8 cellular contexts compared by ENCODE assay signal in genomic region chr4:110049951-110050925, GRCh38.
A peak's percentile ranks its signal among the peaks of the same experiment; 100 is the strongest.
DNase-seq lines count a peak whose midpoint lies in the region; ATAC-seq and TF ChIP-seq lines count a peak whose summit lies in the region.

No MANE protein-coding gene starts in this region.

- H3K9me3 ChIP-seq in Peyer's patch, result no peaks in the 10 kb centered on the region
- no peaks in the 10 kb centered on the region for H3K9me3 ChIP-seq in heart left ventricle
- H3K9me3 ChIP-seq in sigmoid colon, result no peaks in the 10 kb centered on the region

- CTCF ChIA-PET in GM10248 (lab: Yijun Ruan, JAX), result interaction anchor here (0.7 to 6.9 kb wide), 49 partner anchors 8 to 475 kb away, joined by 3 to 60 read pairs (median 5); partner anchors contain the start of gene ELOVL6

- no peak overlapping the region for H3K27ac ChIP-seq in Peyer's patch
- no peak overlapping the region for H3K27ac ChIP-seq in heart left ventricle
- no peak overlapping the region for H3K27ac ChIP-seq in sigmoid colon

- H3K27me3 ChIP-seq in Peyer's patch (no peaks in the 10 kb centered on the region), heart left ventricle (no peaks in the 10 kb centered on the region), sigmoid colon (no peaks in the 10 kb centered on the region)

- TF ChIP-seq POLR2A in Peyer's patch (IDR thresholded peaks at IDR 0.05) (no peak), heart left ventricle (IDR thresholded peaks at IDR 0.05) (no peak), sigmoid colon (IDR thresholded peaks at IDR 0.05) (no peak)

- DNase-seq in GM10248 (ENCODE audit: extremely low spot score), result peak; percentile 47
- peak in 2 of 3 donors; percentile 32 to 77 for DNase-seq in Peyer's patch
- peak; percentile 53 for DNase-seq in activated naive CD4-positive, alpha-beta T cell treated with Interleukin-2 at 50 U/mL for 16 hours
- DNase-seq in heart left ventricle, result peak in 1 of 5 donors; percentile 24
- DNase-seq in sigmoid colon, result no peak
- DNase-seq in COR-L47 (lab: John Stamatoyannopoulos, UW), result no peak

- H3K4me1 ChIP-seq in Peyer's patch (no peaks in the 10 kb centered on the region), heart left ventricle (no peaks in the 10 kb centered on the region), sigmoid colon (no peaks in the 10 kb centered on the region)

- H3K4me3 ChIP-seq in Peyer's patch (no peak overlapping the region), heart left ventricle (no peak overlapping the region), sigmoid colon (no peak overlapping the region)

- TF ChIP-seq CTCF in GM10248 (IDR thresholded peaks at IDR 0.05; ENCODE audit: control extremely low read depth, extremely low read depth, low read depth, missing control alignments) (peak; percentile 78), Peyer's patch (IDR thresholded peaks at IDR 0.05) (peak in 5 of 6 experiments; percentile 34 to 89 (median 85)), heart left ventricle (IDR thresholded peaks at IDR 0.05) (peak; percentile 55 to 84 (median 76)), sigmoid colon (IDR thresholded peaks at IDR 0.05) (peak; percentile 40 to 71 (median 56))

- WGBS in heart left ventricle, 4 donors, result 53 to 61% (median 58%) methylated on average over 9 of the region's 9 CpGs
- WGBS in sigmoid colon, 2 donors, result 58 to 64% methylated on average over 9 of the region's 9 CpGs

- intact Hi-C loops in heart left ventricle (cut with DNase I), result loop anchor here (1.0 to 5.0 kb wide), 7 partner anchors 147 to 462 kb away; partner anchors contain the start of gene ELOVL6 (in 2 of the 10)
- intact Hi-C loops in sigmoid colon (cut with DNase I), result loop anchor here (5.0 kb wide), 3 partner anchors 147 to 462 kb away; partner anchors contain the start of gene ELOVL6

- ATAC-seq in HG03097 (IDR thresholded peaks at IDR 0.05; ENCODE audit: low FRiP score, unreplicated experiment) (peak; percentile 53), heart left ventricle (peak in 1 of 4 donors; percentile 30), HG03460 (IDR thresholded peaks at IDR 0.05; ENCODE audit: unreplicated experiment) (no peak)

- POLR2A ChIA-PET in GM10248 (lab: Yijun Ruan, JAX), result no interaction called here

- H3K36me3 ChIP-seq in Peyer's patch (peaks cover 0 to 4% (median 0%) of the 10 kb centered on the region in 3 donors), heart left ventricle (no peaks in the 10 kb centered on the region), sigmoid colon (no peaks in the 10 kb centered on the region)

- TF ChIP-seq EP300 in sigmoid colon (IDR thresholded peaks at IDR 0.05), result no peak

Comparison
In these comparisons a context has a peak if more than half of its experiments do, and no peak if none do; other contexts are left out.
1. DNase-seq: peak in GM10248 (single experiment), Peyer's patch (2 of 3) and activated naive CD4-positive, alpha-beta T cell treated with Interleukin-2 at 50 U/mL for 16 hours (single experiment); none in sigmoid colon (single experiment) and COR-L47 (single experiment).
2. Peak in every context shown above with its lines, with median percentiles within 50 percentile points of each other: CTCF ChIP-seq.